ENCODE assay signal across 8 cellular contexts in the genomic region with DNA sequence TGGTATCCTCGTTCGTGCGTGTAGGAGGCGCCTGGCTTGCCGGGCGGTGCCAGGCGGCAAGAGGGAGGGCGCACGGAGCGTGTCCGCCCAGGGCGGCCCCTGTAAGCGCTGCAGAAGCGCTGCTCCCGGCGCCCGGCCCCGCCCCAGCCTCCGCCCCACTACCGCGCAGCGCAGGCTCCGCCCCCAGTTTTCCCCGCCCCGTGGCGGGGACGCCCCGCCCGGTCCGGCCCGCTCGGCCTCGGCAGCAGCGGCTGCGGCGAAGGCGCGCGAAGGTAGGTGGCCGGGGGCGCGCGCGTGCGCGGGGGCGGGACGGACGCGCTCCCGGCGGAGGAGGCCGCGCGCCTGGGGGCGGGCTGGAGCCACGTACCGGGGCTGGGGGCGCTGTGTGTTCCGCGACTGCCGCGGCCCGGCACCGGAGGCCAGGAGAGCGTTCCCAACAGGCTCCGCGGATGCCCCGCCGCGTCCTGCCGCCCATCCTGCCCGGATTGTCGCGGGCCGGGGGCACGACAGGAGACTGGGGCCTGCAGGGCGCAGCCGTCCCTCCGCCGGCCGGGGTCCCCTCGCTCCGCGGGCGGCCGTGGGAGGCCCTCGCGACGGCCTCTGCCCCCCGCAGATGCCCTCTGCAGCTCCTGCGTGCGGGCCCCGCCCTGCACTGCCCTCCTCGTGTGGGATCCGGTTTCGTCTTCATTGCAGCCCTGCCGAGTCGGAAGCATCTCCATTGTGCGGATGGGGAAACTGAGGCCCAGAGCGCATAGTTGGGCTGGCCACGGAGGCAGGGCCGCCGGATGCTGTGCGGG. TPM values are rescaled to one million over a fixed set of nuclear protein-coding genes. Genes with fewer than 3 reads are reported as not detected.
A peak's percentile ranks its signal among the peaks of the same experiment; 100 is the strongest.
DNase-seq lines count a peak whose midpoint lies in the region; ATAC-seq, FAIRE-seq and TF ChIP-seq lines count a peak whose summit lies in the region.

No MANE protein-coding gene starts in this region.

- H3K4me1 ChIP-seq in right cardiac atrium (ENCODE audit: control insufficient read depth, insufficient read depth, low read length) (no peaks in the 10 kb centered on the region), uterus (peaks cover 7 to 12% of the 10 kb centered on the region in 2 donors)

- no peaks in the 10 kb centered on the region for H3K27me3 Mint-ChIP-seq in T-helper 17 cell

- H3K36me3 ChIP-seq in uterus: no peaks in the 10 kb centered on the region

- TF ChIP-seq CTCF in uterus (IDR thresholded peaks at IDR 0.05): peak in 2 of 4 experiments; percentile 21 to 22

- DNase-seq in GM12892 (ENCODE audit: insufficient read length) (peak; percentile 89), NCI-H187 (lab: John Stamatoyannopoulos, UW) (peak; percentile 96 to 97), T-helper 17 cell (peak; percentile 92 to 98 (median 98)), anterior cingulate cortex (lab: John Stamatoyannopoulos, UW) (peak; percentile 25 to 100 (median 96)), right cardiac atrium (peak; percentile 96 to 99 (median 97)), putamen (ENCODE audit: low spot score) (peak; percentile 100), uterus (peak; percentile 92 to 97)

- H3K27ac Mint-ChIP-seq in T-helper 17 cell: peak overlapping the region; percentile 80

- H3K27ac ChIP-seq in right cardiac atrium (ENCODE audit: low read length) (peak overlapping the region; percentile 11), uterus (peak overlapping the region; percentile 85 to 89)

- H3K27me3 ChIP-seq in right cardiac atrium (ENCODE audit: control insufficient read depth, insufficient read depth): no peaks in the 10 kb centered on the region
- no peaks in the 10 kb centered on the region for H3K27me3 ChIP-seq in uterus

- no peaks in the 10 kb centered on the region for H3K9me3 ChIP-seq in T-helper 17 cell (ENCODE audit: control insufficient read depth, low read length, poor library complexity, severe bottlenecking)
- no peaks in the 10 kb centered on the region for H3K9me3 ChIP-seq in right cardiac atrium (ENCODE audit: control insufficient read depth, low read length)
- no peaks in the 10 kb centered on the region for H3K9me3 ChIP-seq in uterus

- H3K36me3 Mint-ChIP-seq in T-helper 17 cell (ENCODE audit: low read depth): no peaks in the 10 kb centered on the region

- peak; percentile 88 for ATAC-seq in HG02885 (IDR thresholded peaks at IDR 0.05; ENCODE audit: poor library complexity, unreplicated experiment)
- peak; percentile 96 for ATAC-seq in T-helper 17 cell
- peak; percentile 97 to 98 for ATAC-seq in right cardiac atrium

- intact Hi-C loops in right cardiac atrium (cut with DNase I) (no loop called here), uterus (cut with DNase I; ENCODE audit: low total_unique reads) (no loop called here)

- FAIRE-seq in GM12892 (lab: Jason Lieb, UNC): peak; percentile 64

- under 1% methylated on average over 105 of the region's 105 CpGs for WGBS in right cardiac atrium

- H3K4me3 ChIP-seq in right cardiac atrium (ENCODE audit: low read length) (peak overlapping the region; percentile 65), uterus (peak overlapping the region; percentile 74 to 75)

- peaks cover 43% of the 10 kb centered on the region for H3K4me1 Mint-ChIP-seq in T-helper 17 cell

- peak overlapping the region; percentile 97 for H3K4me3 Mint-ChIP-seq in T-helper 17 cell

- TF ChIP-seq POLR2A in GM12892 (IDR thresholded peaks at IDR 0.05; ENCODE audit: low read depth, low read length) (no peak), uterus (IDR thresholded peaks at IDR 0.05) (peak; percentile 70 to 90)

RNA-seq across cellular contexts. Expression of a gene that starts 7.7 kb away (rescaled TPM):
- 3.1 TPM for polyA plus RNA-seq in GM12892 (2012; ENCODE audit: missing spikeins)
- total RNA-seq in T-helper 17 cell (10 to 100 TPM; 52.4 to 55.9 TPM), right cardiac atrium (10 to 100 TPM in 3 of 4 donors, 1 to 10 TPM in 1; 6.7 to 11.9 (median 10.8) TPM), uterus (10 to 100 TPM; 10.2 to 73.5 (median 32.9) TPM)
- 14.6 TPM for polyA plus RNA-seq in right cardiac atrium

RNA-seq across cellular contexts. Expression of a gene that starts 18.3 kb away (rescaled TPM):
- polyA plus RNA-seq in GM12892 (2012; ENCODE audit: missing spikeins): 139 TPM
- 1,000 to 10,000 TPM; 3,182 to 3,922 TPM for total RNA-seq in T-helper 17 cell
- 1,000 to 10,000 TPM; 3,675 to 8,578 (median 7,073) TPM for total RNA-seq in right cardiac atrium
- polyA plus RNA-seq in right cardiac atrium: not detected
- total RNA-seq in uterus: 1,000 to 10,000 TPM in 1 of 4 donors, under 1 TPM in 3; under 0.01 to 2,125 (median under 0.01) TPM

Comparison
In these comparisons a context has a peak if more than half of its experiments do, and no peak if none do; other contexts are left out.
1. Peak in every context shown above with its lines: DNase-seq, ATAC-seq, H3K4me3 ChIP-seq and H3K27ac ChIP-seq.